22 cellular contexts compared by ENCODE assay signal in genomic region chr3:51224283-51224682, GRCh38.
"Had no signal": no experiment of that assay in that cellular context is flagged by ENCODE, and none has a peak within 500 bp of the region (broad histone marks: within the 10 kb centered on the region; RNA-seq: fewer than 3 reads in every experiment).

No MANE protein-coding gene starts in this region.

- H3K27me3 Mint-ChIP-seq: effector memory CD8-positive, alpha-beta T cell had no signal

- H3K4me3 Mint-ChIP-seq: dendritic cell treated with granulocyte-macrophage colony-stimulating factor and Interleukin-4, amounts not matched to agents 40 ng/mL and 50 ng/mL, for 4 days; effector memory CD8-positive, alpha-beta T cell; endodermal cell had no signal

- ATAC-seq: effector memory CD8-positive, alpha-beta T cell; esophagus mucosa; foreskin keratinocyte; gastrocnemius medialis; gastroesophageal sphincter; heart left ventricle; heart right ventricle had no signal

- DNase-seq: colonic mucosa; cortex of kidney; dermis blood vessel endothelial cell; dorsolateral prefrontal cortex; effector CD4-positive, alpha-beta T cell; effector CD8-positive, alpha-beta T cell; effector memory CD4-positive, alpha-beta T cell; effector memory CD8-positive, alpha-beta T cell; endodermal cell; erythroblast; esophagus squamous epithelium; foreskin fibroblast; foreskin keratinocyte; foreskin melanocyte; gastrocnemius medialis; glutamatergic neuron; head of caudate nucleus; heart left ventricle; heart right ventricle had no signal

- H3K9me3 Mint-ChIP-seq: dendritic cell treated with granulocyte-macrophage colony-stimulating factor and Interleukin-4, amounts not matched to agents 40 ng/mL and 50 ng/mL, for 4 days; effector memory CD8-positive, alpha-beta T cell; endodermal cell had no signal

- H3K27ac Mint-ChIP-seq: dendritic cell treated with granulocyte-macrophage colony-stimulating factor and Interleukin-4, amounts not matched to agents 40 ng/mL and 50 ng/mL, for 4 days; effector memory CD8-positive, alpha-beta T cell; endodermal cell had no signal
